Comparison of ENCODE assay signal across 8 cellular contexts in the genomic region with DNA sequence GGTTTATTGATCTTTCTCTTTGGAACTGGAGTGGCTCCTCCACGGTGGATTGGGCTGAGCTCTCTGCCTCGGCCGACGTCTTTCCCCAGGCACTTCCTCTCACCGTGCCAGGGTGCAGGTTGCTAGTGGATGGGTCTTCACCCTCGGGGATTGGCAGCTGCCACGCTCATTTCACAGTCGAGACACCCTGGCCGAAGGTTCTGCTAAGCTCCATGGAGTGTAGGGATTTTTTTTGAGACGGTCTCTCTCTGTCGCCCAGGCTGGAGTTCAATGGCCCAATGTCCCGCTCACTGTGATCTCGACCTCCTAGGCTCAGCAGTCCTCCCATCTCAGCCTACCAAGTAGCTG.
DNase-seq lines count a peak whose midpoint lies in the region; ATAC-seq and TF ChIP-seq lines count a peak whose summit lies in the region.

No MANE protein-coding gene starts in this region.

- H3K4me1 ChIP-seq in DND-41 (ENCODE audit: insufficient read depth, low read length) (peaks cover 59% of the 10 kb centered on the region), RWPE2 (ENCODE audit: insufficient read depth, poor library complexity, severe bottlenecking) (peaks cover 77% of the 10 kb centered on the region), fibroblast of lung (ENCODE audit: control insufficient read depth, extremely low read depth, insufficient read depth, low read length) (peaks cover 63% of the 10 kb centered on the region), gastrocnemius medialis (peaks cover 67 to 70% of the 10 kb centered on the region in 2 donors)

- H3K36me3 ChIP-seq in DND-41 (ENCODE audit: insufficient read depth, low read length) (peaks cover 18% of the 10 kb centered on the region; the same call in 1 of the 2 replicates), RWPE2 (ENCODE audit: low read depth) (peaks cover 24% of the 10 kb centered on the region), fibroblast of lung (ENCODE audit: control insufficient read depth, insufficient read depth, low read length) (peaks cover 4% of the 10 kb centered on the region), gastrocnemius medialis (no peaks in the 10 kb centered on the region)

- H3K4me3 ChIP-seq in DND-41 (ENCODE audit: low read depth in 1 of 2, low read length in 2 of 2) (peak overlapping the region in 1 of 2 experiments; percentile 43; a peak in 2 of 4 replicates), RWPE2 (ENCODE audit: severe bottlenecking) (no peak overlapping the region), fibroblast of lung (replicated peaks in 1 of 4; ENCODE audit: control extremely low read depth in 1 of 4, insufficient read depth in 1 of 4, low read depth in 3 of 4, low read length in 4 of 4) (no peak overlapping the region), gastrocnemius medialis (peak overlapping the region; percentile 1 to 17 (median 9))

- H3K27ac ChIP-seq in DND-41 (ENCODE audit: low read length), result peak overlapping the region; percentile 98
- peak overlapping the region; percentile 95 for H3K27ac ChIP-seq in RWPE2 (ENCODE audit: poor library complexity, severe bottlenecking)
- H3K27ac ChIP-seq in fibroblast of lung (ENCODE audit: insufficient read depth, low read length), result peak overlapping the region; percentile 76
- peak overlapping the region; percentile 85 to 92 (median 86) for H3K27ac ChIP-seq in gastrocnemius medialis

- H3K9me3 ChIP-seq in DND-41 (ENCODE audit: insufficient read depth, low read length, severe bottlenecking) (no peaks in the 10 kb centered on the region), RWPE2 (ENCODE audit: severe bottlenecking) (no peaks in the 10 kb centered on the region), fibroblast of lung (ENCODE audit: control insufficient read depth, insufficient read depth, low read depth, low read length) (no peaks in the 10 kb centered on the region), gastrocnemius medialis (no peaks in the 10 kb centered on the region)

- H3K9ac ChIP-seq in DND-41 (ENCODE audit: low read depth, low read length), result peak overlapping the region; percentile 51
- H3K9ac ChIP-seq in fibroblast of lung (ENCODE audit: insufficient read depth, low read length), result no peak overlapping the region

- no peak for TF ChIP-seq POLR2A in gastrocnemius medialis (IDR thresholded peaks at IDR 0.05)

- TF ChIP-seq CTCF in DND-41 (IDR thresholded peaks at IDR 0.05; ENCODE audit: borderline replicate concordance, extremely low read depth, low read length, poor library complexity, severe bottlenecking), result no peak
- no peak for TF ChIP-seq CTCF in RWPE2 (IDR thresholded peaks at IDR 0.05; ENCODE audit: poor library complexity, severe bottlenecking)
- TF ChIP-seq CTCF in fibroblast of lung (conservative IDR thresholded peaks at IDR 0.05 in 1 of 2, IDR thresholded peaks at IDR 0.05 in 1 of 2; ENCODE audit: low read depth in 1 of 2, low read length in 2 of 2), result no peak
- no peak for TF ChIP-seq CTCF in gastrocnemius medialis (IDR thresholded peaks at IDR 0.05 in 4 of 5, conservative IDR thresholded peaks at IDR 0.05 in 1 of 5)

- H4K20me1 ChIP-seq in DND-41 (ENCODE audit: insufficient read depth, low read length) (no peaks in the 10 kb centered on the region), fibroblast of lung (ENCODE audit: control insufficient read depth, extremely low read depth, insufficient read depth, low read length) (no peaks in the 10 kb centered on the region)

- no peaks in the 10 kb centered on the region for H3K27me3 ChIP-seq in DND-41 (ENCODE audit: insufficient read depth, low read length, poor library complexity)
- no peaks in the 10 kb centered on the region for H3K27me3 ChIP-seq in RWPE2 (ENCODE audit: insufficient read depth, poor library complexity, severe bottlenecking)
- H3K27me3 ChIP-seq in fibroblast of lung (ENCODE audit: control insufficient read depth, insufficient read depth, low read length), result no peaks in the 10 kb centered on the region
- no peaks in the 10 kb centered on the region for H3K27me3 ChIP-seq in gastrocnemius medialis

- H3K79me2 ChIP-seq in DND-41 (ENCODE audit: insufficient read depth, low read length), result peaks cover 88% of the 10 kb centered on the region
- peaks cover 79% of the 10 kb centered on the region for H3K79me2 ChIP-seq in fibroblast of lung (ENCODE audit: control insufficient read depth, insufficient read depth, low read length)

- in situ Hi-C loops in gastrocnemius medialis (cut with MboI; ENCODE audit: low sequenced_read_pairs in 4 of 4), result loop anchor here in 1 of 4 donors (10.0 kb wide), 2 partner anchors 73 to 97 kb away; no protein-coding TSS in a partner anchor

- peak overlapping the region; percentile 53 for H3K4me2 ChIP-seq in DND-41 (ENCODE audit: insufficient read depth, low read length)
- peak overlapping the region; percentile 1 for H3K4me2 ChIP-seq in fibroblast of lung (ENCODE audit: extremely low read depth, insufficient read depth, low read length)

- H2AFZ ChIP-seq in DND-41 (ENCODE audit: low read depth, low read length) (no peak overlapping the region), fibroblast of lung (ENCODE audit: low read length) (no peak overlapping the region)

- ATAC-seq in DND-41 (ENCODE audit: insufficient read depth, low read depth) (no peak), RWPE2 (ENCODE audit: low read depth) (no peak), gastrocnemius medialis (no peak), HG02678 (IDR thresholded peaks at IDR 0.05; ENCODE audit: unreplicated experiment) (no peak)

- intact Hi-C loops in gastrocnemius medialis (cut with DNase I; ENCODE audit: low total_unique reads), result loop anchor here (5.0 kb wide), 1 partner anchor 134 kb away; no protein-coding TSS in a partner anchor

- DNase-seq in DND-41, result no peak
- DNase-seq in RWPE2 (ENCODE audit: low spot score), result no peak
- DNase-seq in fibroblast of lung (ENCODE audit: low read depth in 2 of 2), result no peak
- no peak for DNase-seq in gastrocnemius medialis
- no peak for DNase-seq in activated CD4-positive, CD25-positive, alpha-beta regulatory T cell (lab: John Stamatoyannopoulos, UW)
- no peak for DNase-seq in glomerular visceral epithelial cell (ENCODE audit: extremely low spot score)
- DNase-seq in retina, result no peak

Comparison
In these comparisons a context has a peak if more than half of its experiments do, and no peak if none do; other contexts are left out.
1. H3K4me3 ChIP-seq: peak in gastrocnemius medialis (4 of 4); none in RWPE2 (single experiment) and fibroblast of lung (0 of 4).
2. Peak in every context shown above with its lines, with median percentiles within 50 percentile points of each other: H3K27ac ChIP-seq.